ENCODE assay signal across 4 cellular contexts in genomic region chr7:29747645-29748245, GRCh38. TPM values are rescaled to one million over a fixed set of nuclear protein-coding genes. Genes with fewer than 3 reads are reported as not detected.
"Had no signal": no experiment of that assay in that cellular context is flagged by ENCODE, and none has a peak within 500 bp of the region (broad histone marks: within the 10 kb centered on the region; RNA-seq: fewer than 3 reads in every experiment).

No MANE protein-coding gene starts in this region.

RNA-seq across cellular contexts. Expression of gene WIPF3, which starts 58.6 kb away (rescaled TPM):
- total RNA-seq: activated B cell treated with CpG ODN at 0.5 μM for 24 hours; activated CD8-positive, alpha-beta T cell treated with anti-CD3 and anti-CD28 coated beads for 36 hours; activated T-cell treated with anti-CD3 and anti-CD28 coated beads, Interleukin-2, amount 50 U/mL, for 4 hours; T-helper 2 cell treated with Interferon-gamma antibody and Interleukin-4, amounts not matched to agents 100 ng/mL and 5 ng/mL, for 36 hours had no signal
